In genomic region chr2:74391580-74392448, GRCh38 we compare ENCODE assay signal across 8 cellular contexts. TPM values are rescaled to one million over a fixed set of nuclear protein-coding genes. Genes with fewer than 3 reads are reported as not detected.
DNase-seq lines count a peak whose midpoint lies in the region; ATAC-seq and TF ChIP-seq lines count a peak whose summit lies in the region.

No MANE protein-coding gene starts in this region.

- H3K4me1 Mint-ChIP-seq in T-helper 17 cell: peaks cover 9% of the 10 kb centered on the region

- TF ChIP-seq CTCF in GM12873 (IDR thresholded peaks at IDR 0.05; ENCODE audit: insufficient read depth, low read depth, low read length, missing control alignments): peak; percentile 98

- peak overlapping the region; percentile 97 for H3K4me3 Mint-ChIP-seq in T-helper 17 cell

- peak overlapping the region; percentile 94 for H3K27ac Mint-ChIP-seq in T-helper 17 cell

- H3K27ac ChIP-seq in angular gyrus (ENCODE audit: low read depth, low read length) (peak overlapping the region; percentile 99), right cardiac atrium (ENCODE audit: low read length) (peak overlapping the region; percentile 98), rectal smooth muscle tissue (ENCODE audit: low read depth, low read length) (peak overlapping the region; percentile 96), aorta (ENCODE audit: low read depth in 1 of 2, low read length in 2 of 2) (peak overlapping the region in 1 of 2 donors; percentile 81)

- H3K4me3 ChIP-seq in right cardiac atrium (ENCODE audit: low read length) (peak overlapping the region; percentile 95), rectal smooth muscle tissue (ENCODE audit: low read length) (peak overlapping the region; percentile 67), aorta (ENCODE audit: low read length in 2 of 2) (peak overlapping the region; percentile 89 to 98)

- H3K27me3 ChIP-seq in right cardiac atrium (ENCODE audit: control insufficient read depth, insufficient read depth): no peaks in the 10 kb centered on the region
- H3K27me3 ChIP-seq in rectal smooth muscle tissue (ENCODE audit: control insufficient read depth, insufficient read depth, low read length): no peaks in the 10 kb centered on the region
- H3K27me3 ChIP-seq in aorta (ENCODE audit: control insufficient read depth in 1 of 2, insufficient read depth in 2 of 2, low read length in 1 of 2): no peaks in the 10 kb centered on the region

- H3K4me1 ChIP-seq in right cardiac atrium (ENCODE audit: control insufficient read depth, insufficient read depth, low read length) (peaks cover 7% of the 10 kb centered on the region), rectal smooth muscle tissue (ENCODE audit: control insufficient read depth, insufficient read depth, low read length) (peaks cover 7% of the 10 kb centered on the region), aorta (ENCODE audit: control insufficient read depth in 1 of 2, insufficient read depth in 2 of 2, low read length in 2 of 2) (peaks cover 3 to 7% of the 10 kb centered on the region in 2 donors)

- H3K36me3 Mint-ChIP-seq in T-helper 17 cell (ENCODE audit: low read depth): no peaks in the 10 kb centered on the region

- intact Hi-C loops in right cardiac atrium (cut with DNase I): no loop called here
- intact Hi-C loops in aorta (cut with DNase I): no loop called here

- DNase-seq in NCI-H1694 treated with DMSO at 0.1 percent for 48 hours (lab: John Stamatoyannopoulos, UW) (peak; percentile 93), T-helper 17 cell (peak; percentile 90 to 98 (median 93)), right cardiac atrium (peak; percentile 93 to 96 (median 94)), aorta (peak; percentile 95 to 98)

- no peaks in the 10 kb centered on the region for H3K36me3 ChIP-seq in rectal smooth muscle tissue (ENCODE audit: control insufficient read depth, insufficient read depth, low read length)
- no peaks in the 10 kb centered on the region for H3K36me3 ChIP-seq in aorta (ENCODE audit: control insufficient read depth in 1 of 2, insufficient read depth in 2 of 2, low read length in 1 of 2)

- peak overlapping the region; percentile 39 for H3K9ac ChIP-seq in rectal smooth muscle tissue (ENCODE audit: low read length)

- ATAC-seq in HG02763 (IDR thresholded peaks at IDR 0.05; ENCODE audit: unreplicated experiment): peak; percentile 73
- ATAC-seq in T-helper 17 cell: peak; percentile 92
- ATAC-seq in right cardiac atrium: peak; percentile 93 to 94
- ATAC-seq in aorta (ENCODE audit: low FRiP score): peak; percentile 95

- H3K9me3 ChIP-seq in T-helper 17 cell (ENCODE audit: control insufficient read depth, low read length, poor library complexity, severe bottlenecking): no peaks in the 10 kb centered on the region
- no peaks in the 10 kb centered on the region for H3K9me3 ChIP-seq in right cardiac atrium (ENCODE audit: control insufficient read depth, low read length)
- H3K9me3 ChIP-seq in aorta (ENCODE audit: control insufficient read depth, low read length): no peaks in the 10 kb centered on the region

- H3K27me3 Mint-ChIP-seq in T-helper 17 cell: peaks cover 18% of the 10 kb centered on the region

- 1% methylated on average over 62 of the region's 62 CpGs for WGBS in right cardiac atrium
- 1 to 2% methylated on average over 45 to 62 of the region's 62 CpGs for WGBS in aorta, 2 donors

RNA-seq across cellular contexts. Expression of gene DCTN1, which starts 11.7 kb away (rescaled TPM):
- total RNA-seq in T-helper 17 cell: 10 to 100 TPM; 78.5 to 85.7 TPM
- total RNA-seq in right cardiac atrium: 100 to 1,000 TPM; 102 to 131 (median 125) TPM
- 71.7 TPM for polyA plus RNA-seq in right cardiac atrium
- total RNA-seq in aorta: 100 to 1,000 TPM; 141 to 158 TPM
- 100 to 1,000 TPM in 1 of 2 donors, 10 to 100 TPM in 1; 73.8 to 106 TPM for polyA plus RNA-seq in aorta

RNA-seq across cellular contexts. Expression of gene C2orf81, which starts 29.6 kb away (rescaled TPM):
- total RNA-seq in T-helper 17 cell: 1 to 10 TPM; 2.9 to 3.3 TPM
- 1 to 10 TPM in 3 of 4 donors, under 1 TPM in 1; 0.88 to 1.6 (median 1.1) TPM for total RNA-seq in right cardiac atrium
- 1.00 TPM for polyA plus RNA-seq in right cardiac atrium
- 1 to 10 TPM; 1.4 to 3.1 TPM for total RNA-seq in aorta
- polyA plus RNA-seq in aorta: 1 to 10 TPM; 1.3 to 4.5 TPM

RNA-seq across cellular contexts. Expression of gene WDR54, which starts 29.7 kb away (rescaled TPM):
- total RNA-seq in T-helper 17 cell (10 to 100 TPM; 33.6 to 42.8 TPM), right cardiac atrium (1 to 10 TPM; 3.4 to 4.5 (median 3.5) TPM), aorta (10 to 100 TPM in 1 of 2 donors, 1 to 10 TPM in 1; 6.3 to 10.2 TPM)
- polyA plus RNA-seq in right cardiac atrium (3.4 TPM), aorta (10 to 100 TPM in 1 of 2 donors, 1 to 10 TPM in 1; 6.5 to 19.9 TPM)

RNA-seq across cellular contexts. Expression of gene SLC4A5, which starts 48.6 kb away (rescaled TPM):
- total RNA-seq in T-helper 17 cell (10 to 100 TPM in 1 of 2 donors, 1 to 10 TPM in 1; 9.1 to 10.5 TPM), right cardiac atrium (1 to 10 TPM in 3 of 4 donors, under 1 TPM in 1; 0.29 to 2.8 (median 1.1) TPM), aorta (1 to 10 TPM; 6.2 to 7.3 TPM)
- polyA plus RNA-seq in right cardiac atrium (0.79 TPM), aorta (1 to 10 TPM in 1 of 2 donors, not detected in 1; 1.6 TPM)

RNA-seq across cellular contexts. Expression of gene RTKN, which starts 49.9 kb away (rescaled TPM):
- under 1 TPM; 0.37 to 0.57 TPM for total RNA-seq in T-helper 17 cell
- 10 to 100 TPM; 21.5 to 27.9 (median 25.9) TPM for total RNA-seq in right cardiac atrium
- 16.2 TPM for polyA plus RNA-seq in right cardiac atrium
- total RNA-seq in aorta: 10 to 100 TPM; 11.7 to 27.7 TPM
- polyA plus RNA-seq in aorta: 10 to 100 TPM; 10.3 to 19.5 TPM
